16 cellular contexts compared by ENCODE assay signal in the genomic region with DNA sequence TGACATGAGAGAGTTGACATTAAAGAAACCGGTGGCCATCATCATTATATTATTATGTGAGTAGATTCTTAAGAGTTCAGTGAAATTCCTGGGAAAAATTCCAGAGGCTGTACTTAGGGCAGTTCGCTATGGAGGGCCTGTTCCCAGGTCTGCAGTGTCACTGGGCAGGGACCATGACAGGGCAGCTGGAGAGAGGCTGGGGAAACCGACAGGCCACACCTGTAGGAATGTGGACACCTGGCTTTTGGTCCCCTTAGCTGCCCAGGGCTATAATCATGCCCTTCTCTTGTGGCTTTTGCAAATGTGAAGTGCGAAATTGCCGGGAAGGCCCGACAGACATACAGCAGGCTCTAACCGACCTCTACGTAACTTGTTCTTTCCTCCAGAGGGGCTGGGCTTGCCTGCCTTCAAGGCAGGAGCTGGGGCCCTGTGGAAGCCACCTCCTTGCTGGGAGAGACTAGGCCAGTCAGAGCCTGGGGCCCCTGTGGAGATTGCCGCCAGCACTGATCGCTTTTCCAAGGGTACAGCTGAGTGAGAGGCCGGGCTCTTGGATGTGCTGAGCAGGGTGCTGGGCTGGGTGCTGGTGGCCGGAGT. TPM values are rescaled to one million over a fixed set of nuclear protein-coding genes. Genes with fewer than 3 reads are reported as not detected.
DNase-seq lines count a peak whose midpoint lies in the region; ATAC-seq and TF ChIP-seq lines count a peak whose summit lies in the region.
"Had no signal": no experiment of that assay in that cellular context is flagged by ENCODE, and none has a peak within 500 bp of the region (broad histone marks: within the 10 kb centered on the region; RNA-seq: fewer than 3 reads in every experiment).

No MANE protein-coding gene starts in this region.

- peaks cover 27% of the 10 kb centered on the region for H3K4me1 ChIP-seq in cardiac muscle cell (ENCODE audit: low read depth)

- no peaks in the 10 kb centered on the region for H3K9me3 ChIP-seq in cardiac muscle cell (ENCODE audit: low read depth)
- H3K9me3 ChIP-seq: thoracic aorta had no signal

- TF ChIP-seq CTCF in cardiac muscle cell (IDR thresholded peaks at IDR 0.05; ENCODE audit: low read depth, low read length) (no peak), glutamatergic neuron (IDR thresholded peaks at IDR 0.05; ENCODE audit: partially characterized antibody, unreplicated experiment) (no peak), neural crest cell (conservative IDR thresholded peaks at IDR 0.05) (no peak)

- H3K27me3 ChIP-seq in cardiac muscle cell, result no peaks in the 10 kb centered on the region

- H3K36me3 Mint-ChIP-seq in glutamatergic neuron (ENCODE audit: unreplicated experiment), result no peaks in the 10 kb centered on the region
- no peaks in the 10 kb centered on the region for H3K36me3 Mint-ChIP-seq in neural crest cell (ENCODE audit: low read depth)

- H3K4me3 ChIP-seq in cardiac muscle cell, result no peak overlapping the region
- H3K4me3 ChIP-seq: thoracic aorta had no signal

- intact Hi-C loops in left cardiac atrium (cut with DNase I), result no loop called here

- peak overlapping the region; percentile 60 for H3K27ac ChIP-seq in cardiac muscle cell
- H3K27ac ChIP-seq: HL-60 had no signal

- H3K27ac Mint-ChIP-seq in glutamatergic neuron (ENCODE audit: unreplicated experiment) (no peak overlapping the region), neural crest cell (ENCODE audit: unreplicated experiment) (peak overlapping the region; percentile 81)
- H3K27ac Mint-ChIP-seq: activated CD4-positive, alpha-beta T cell treated with anti-CD3 and anti-CD28 coated beads, Interleukin-2, amount 10 ng/mL, durations not matched to agents 24 days and 14 days; activated T-helper 1 cell treated with anti-CD3 and anti-CD28 coated beads, Interleukin-12 subunit alpha, Interleukin-12 subunit beta, Interleukin-2, Interleukin-4 antibody, amounts not matched to agents 30 ng/mL and 10 ng/mL and 1 ng/mL, durations not matched to agents 14 hours and 24 hours and 36 hours had no signal

- H3K27me3 Mint-ChIP-seq in glutamatergic neuron (ENCODE audit: unreplicated experiment) (peaks cover 12% of the 10 kb centered on the region), neural crest cell (ENCODE audit: low read depth) (no peaks in the 10 kb centered on the region)
- H3K27me3 Mint-ChIP-seq: activated CD4-positive, alpha-beta T cell treated with anti-CD3 and anti-CD28 coated beads, Interleukin-2, amount 10 ng/mL, durations not matched to agents 24 days and 14 days had no signal

- ATAC-seq in left cardiac atrium (no peak), HG02938 (IDR thresholded peaks at IDR 0.05; ENCODE audit: unreplicated experiment) (no peak), GM18520 (IDR thresholded peaks at IDR 0.05; ENCODE audit: unreplicated experiment) (no peak)

- H3K4me3 Mint-ChIP-seq in glutamatergic neuron (ENCODE audit: unreplicated experiment) (no peak overlapping the region), neural crest cell (peak overlapping the region; percentile 53)
- H3K4me3 Mint-ChIP-seq: activated CD4-positive, alpha-beta T cell treated with anti-CD3 and anti-CD28 coated beads, Interleukin-2, amount 10 ng/mL, durations not matched to agents 24 days and 14 days; activated T-helper 1 cell treated with anti-CD3 and anti-CD28 coated beads, Interleukin-12 subunit alpha, Interleukin-12 subunit beta, Interleukin-2, Interleukin-4 antibody, amounts not matched to agents 30 ng/mL and 10 ng/mL and 1 ng/mL, durations not matched to agents 14 hours and 24 hours and 36 hours had no signal

- H3K9me3 Mint-ChIP-seq in glutamatergic neuron (ENCODE audit: unreplicated experiment), result peaks cover 5% of the 10 kb centered on the region
- H3K9me3 Mint-ChIP-seq in neural crest cell, result no peaks in the 10 kb centered on the region
- H3K9me3 Mint-ChIP-seq: activated CD4-positive, alpha-beta T cell treated with anti-CD3 and anti-CD28 coated beads, Interleukin-2, amount 10 ng/mL, durations not matched to agents 24 days and 14 days; activated T-helper 1 cell treated with anti-CD3 and anti-CD28 coated beads, Interleukin-12 subunit alpha, Interleukin-12 subunit beta, Interleukin-2, Interleukin-4 antibody, amounts not matched to agents 30 ng/mL and 10 ng/mL and 1 ng/mL, durations not matched to agents 14 hours and 24 hours and 36 hours had no signal

- H3K4me1 Mint-ChIP-seq in glutamatergic neuron (ENCODE audit: low read depth, unreplicated experiment), result peaks cover 11% of the 10 kb centered on the region
- peaks cover 73% of the 10 kb centered on the region for H3K4me1 Mint-ChIP-seq in neural crest cell
- H3K4me1 Mint-ChIP-seq: activated CD4-positive, alpha-beta T cell treated with anti-CD3 and anti-CD28 coated beads, Interleukin-2, amount 10 ng/mL, durations not matched to agents 24 days and 14 days had no signal

- DNase-seq in cardiac muscle cell (ENCODE audit: low read depth in 1 of 2, low spot score in 1 of 2) (peak in 1 of 2 donors; percentile 49), left cardiac atrium (no peak), glutamatergic neuron (peak; percentile 8), neural crest cell (ENCODE audit: low read depth, low spot score) (no peak), iPS-NIHi7 (ENCODE audit: extremely low spot score) (no peak), pons (ENCODE audit: low spot score) (no peak)
- DNase-seq: activated CD4-positive, alpha-beta T cell treated with anti-CD3 and anti-CD28 coated beads, Interleukin-2, amount 10 ng/mL, durations not matched to agents 24 days and 14 days; Calu3; hippocampal formation; midbrain had no signal

- no peaks in the 10 kb centered on the region for H3K36me3 ChIP-seq in cardiac muscle cell
- H3K36me3 ChIP-seq: thoracic aorta had no signal

RNA-seq across cellular contexts. Expression of gene GLI2, which starts 31.2 kb away (rescaled TPM):
- 9.5 and 13.8 TPM in 2 replicates for total RNA-seq in cardiac muscle cell
- 2.0 and 6.2 TPM in 2 replicates for polyA plus RNA-seq in cardiac muscle cell
- total RNA-seq in left cardiac atrium, result 1 to 10 TPM; 3.8 to 3.9 TPM
- total RNA-seq in glutamatergic neuron (ENCODE audit: unreplicated experiment), result 3.9 TPM
- total RNA-seq in neural crest cell, result 48.8 and 49.1 TPM in 2 replicates
- total RNA-seq: OCI-LY7 had no signal
